ENCODE assay signal across 25 cellular contexts in genomic region chrX:13448941-13449340, GRCh38.
A peak's percentile ranks its signal among the peaks of the same experiment; 100 is the strongest.
DNase-seq lines count a peak whose midpoint lies in the region; ATAC-seq, FAIRE-seq and TF ChIP-seq lines count a peak whose summit lies in the region.
"Had no signal": no experiment of that assay in that cellular context is flagged by ENCODE, and none has a peak within 500 bp of the region (broad histone marks: within the 10 kb centered on the region; RNA-seq: fewer than 3 reads in every experiment).

No MANE protein-coding gene starts in this region.

- no peak overlapping the region for H3K4me2 ChIP-seq in astrocyte (ENCODE audit: low read length)
- H3K4me2 ChIP-seq: BLaER1 had no signal

- no peaks in the 10 kb centered on the region for H3K9me3 ChIP-seq in astrocyte (ENCODE audit: insufficient read depth, low read depth, low read length)
- H3K9me3 ChIP-seq in thyroid gland: no peaks in the 10 kb centered on the region
- H3K9me3 ChIP-seq in small intestine (ENCODE audit: control insufficient read depth, low read depth): no peaks in the 10 kb centered on the region
- H3K9me3 ChIP-seq: BE2C had no signal

- no peaks in the 10 kb centered on the region for H3K27me3 ChIP-seq in astrocyte (ENCODE audit: insufficient read depth, low read length)
- H3K27me3 ChIP-seq in thyroid gland: no peaks in the 10 kb centered on the region
- H3K27me3 ChIP-seq in small intestine (ENCODE audit: control insufficient read depth in 2 of 2, insufficient read depth in 2 of 2, low read length in 2 of 2): no peaks in the 10 kb centered on the region
- H3K27me3 ChIP-seq: BE2C had no signal

- no peak overlapping the region for H3K9ac ChIP-seq in astrocyte (ENCODE audit: low read length)
- H3K9ac ChIP-seq: BLaER1 had no signal

- H3K27ac Mint-ChIP-seq in astrocyte (ENCODE audit: unreplicated experiment): no peak overlapping the region
- H3K27ac Mint-ChIP-seq: CD14-positive monocyte; CD4-positive, alpha-beta memory T cell; CD8-positive, alpha-beta memory T cell had no signal

- H3K79me2 ChIP-seq in astrocyte (ENCODE audit: insufficient read depth, low read length): no peaks in the 10 kb centered on the region

- H3K9me3 Mint-ChIP-seq in astrocyte (ENCODE audit: unreplicated experiment): peaks cover 2% of the 10 kb centered on the region
- H3K9me3 Mint-ChIP-seq: CD8-positive, alpha-beta memory T cell had no signal

- TF ChIP-seq POLR2A in thyroid gland (IDR thresholded peaks at IDR 0.05): no peak

- TF ChIP-seq CTCF in astrocyte (IDR thresholded peaks at IDR 0.05; ENCODE audit: insufficient read depth, low read depth, low read length) (no peak), thyroid gland (IDR thresholded peaks at IDR 0.05) (no peak)

- no peaks in the 10 kb centered on the region for H3K27me3 Mint-ChIP-seq in astrocyte (ENCODE audit: low read depth, unreplicated experiment)
- H3K27me3 Mint-ChIP-seq: CD4-positive, alpha-beta memory T cell; CD4-positive, CD25-positive, alpha-beta regulatory T cell had no signal

- FAIRE-seq in astrocyte (lab: Jason Lieb, UNC) (peak; percentile 99), small intestine (lab: Jason Lieb, UNC) (no peak)
- FAIRE-seq: A204.1, GM12878, GM18507 had no signal

- DNase-seq in LHCN-M2 (ENCODE audit: low read depth) (peak; percentile 35), astrocyte (ENCODE audit: low read depth) (no peak), thyroid gland (peak; percentile 44 to 47), small intestine (no peak)
- DNase-seq: 8988T; ACHN; BE2C; C1 segment of cervical spinal cord; CD4-positive, alpha-beta memory T cell; CD4-positive, CD25-positive, alpha-beta regulatory T cell; CD8-positive, alpha-beta memory T cell; COR-L47; DMS 273 treated with DMSO at 0.1 percent for 48 hours; DMS153; DMS53; DMS79; DND-41; EL; GDM1 had no signal

- no peaks in the 10 kb centered on the region for H3K4me1 ChIP-seq in astrocyte (ENCODE audit: insufficient read depth, low read length)
- H3K4me1 ChIP-seq in thyroid gland: no peaks in the 10 kb centered on the region
- H3K4me1 ChIP-seq in small intestine (ENCODE audit: control insufficient read depth in 2 of 2, insufficient read depth in 1 of 2, low read depth in 1 of 2, low read length in 1 of 2): no peaks in the 10 kb centered on the region
- H3K4me1 ChIP-seq: BE2C, BLaER1 had no signal

- H3K4me3 ChIP-seq in astrocyte (ENCODE audit: insufficient read depth, low read depth, low read length): no peak overlapping the region
- no peak overlapping the region for H3K4me3 ChIP-seq in thyroid gland (replicated peaks in 1 of 3)
- no peak overlapping the region for H3K4me3 ChIP-seq in small intestine (ENCODE audit: low read depth in 1 of 2, low read length in 2 of 2)
- H3K4me3 ChIP-seq: BLaER1, GM12878 had no signal

- WGBS in thyroid gland, 2 donors: 28 to 83% methylated on average over 2 of the region's 2 CpGs
- WGBS in small intestine, 3 donors: 85 to 93% (median 89%) methylated on average over 2 of the region's 2 CpGs

- H3K36me3 ChIP-seq in astrocyte (ENCODE audit: insufficient read depth, low read length): no peaks in the 10 kb centered on the region
- H3K36me3 ChIP-seq in thyroid gland: no peaks in the 10 kb centered on the region
- H3K36me3 ChIP-seq in small intestine (ENCODE audit: control insufficient read depth in 2 of 2, insufficient read depth in 2 of 2, low read length in 2 of 2): no peaks in the 10 kb centered on the region
- H3K36me3 ChIP-seq: BE2C, BLaER1 had no signal

- H3K4me1 Mint-ChIP-seq in astrocyte (ENCODE audit: low read depth, unreplicated experiment): no peaks in the 10 kb centered on the region
- H3K4me1 Mint-ChIP-seq: CD14-positive monocyte; CD4-positive, alpha-beta memory T cell; CD4-positive, CD25-positive, alpha-beta regulatory T cell; CD8-positive, alpha-beta memory T cell had no signal

- H3K36me3 Mint-ChIP-seq in astrocyte (ENCODE audit: low read depth, unreplicated experiment): no peaks in the 10 kb centered on the region
- H3K36me3 Mint-ChIP-seq: CD14-positive monocyte; CD4-positive, alpha-beta memory T cell; CD4-positive, CD25-positive, alpha-beta regulatory T cell; CD8-positive, alpha-beta memory T cell had no signal

- no peaks in the 10 kb centered on the region for H4K20me1 ChIP-seq in astrocyte (ENCODE audit: insufficient read depth, low read length)
- H4K20me1 ChIP-seq: BLaER1 had no signal

- no peak for ATAC-seq in GM21717 (IDR thresholded peaks at IDR 0.05; ENCODE audit: unreplicated experiment)
- ATAC-seq: GM12878 had no signal

- intact Hi-C loops in thyroid gland (cut with DNase I): no loop called here

- no peak overlapping the region for H3K4me3 Mint-ChIP-seq in astrocyte (ENCODE audit: unreplicated experiment)
- H3K4me3 Mint-ChIP-seq: CD14-positive monocyte; CD4-positive, alpha-beta memory T cell; CD4-positive, CD25-positive, alpha-beta regulatory T cell; CD8-positive, alpha-beta memory T cell had no signal

- no peak overlapping the region for H2AFZ ChIP-seq in astrocyte (ENCODE audit: low read depth, low read length)

- H3K27ac ChIP-seq in astrocyte (ENCODE audit: low read depth, low read length) (no peak overlapping the region), thyroid gland (no peak overlapping the region), small intestine (ENCODE audit: low read depth in 1 of 2, low read length in 1 of 2) (no peak overlapping the region)
- H3K27ac ChIP-seq: BLaER1 had no signal

Comparison
In these comparisons a context has a peak if more than half of its experiments do, and no peak if none do; other contexts are left out.
1. DNase-seq: peak in LHCN-M2 (single experiment) and thyroid gland (2 of 2); none in astrocyte (single experiment) and small intestine (single experiment).